In genomic region chr1:197919523-197920301, GRCh38 we compare ENCODE assay signal across 12 cellular contexts. TPM values are rescaled to one million over a fixed set of nuclear protein-coding genes. Genes with fewer than 3 reads are reported as not detected.
A peak's percentile ranks its signal among the peaks of the same experiment; 100 is the strongest.
DNase-seq lines count a peak whose midpoint lies in the region; ATAC-seq, FAIRE-seq and TF ChIP-seq lines count a peak whose summit lies in the region.
"Had no signal": no experiment of that assay in that cellular context is flagged by ENCODE, and none has a peak within 500 bp of the region (broad histone marks: within the 10 kb centered on the region; RNA-seq: fewer than 3 reads in every experiment).

No MANE protein-coding gene starts in this region.

- no peak for FAIRE-seq in GM12878 (lab: Jason Lieb, UNC)

- H4K20me1 ChIP-seq in GM12878 (ENCODE audit: control insufficient read depth, insufficient read depth) = no peaks in the 10 kb centered on the region; the same call in 1 of the 2 replicates

- H3K27ac ChIP-seq in CD8-positive, alpha-beta T cell (ENCODE audit: low read depth, low read length) = no peak overlapping the region
- H3K27ac ChIP-seq in GM12878 (ENCODE audit: control insufficient read depth, insufficient read depth) = no peak overlapping the region
- H3K27ac ChIP-seq: psoas muscle had no signal

- H3K4me2 ChIP-seq in GM12878 (ENCODE audit: control insufficient read depth, insufficient read depth) = no peak overlapping the region

- H3K9ac ChIP-seq in GM12878 (ENCODE audit: control insufficient read depth, insufficient read depth, low read length) = no peak overlapping the region

- in situ Hi-C loops in HAP-1 (cut with MboI; ENCODE audit: low sequenced_read_pairs) = loop anchor here (5.0 to 10.0 kb wide), 2 partner anchors 297 to 395 kb away; no protein-coding TSS in a partner anchor
- in situ Hi-C loops in GM12878 (cut with MboI) = loop anchor here (5.0 to 25.0 kb wide), 2 partner anchors 397 to 768 kb away; no protein-coding TSS in a partner anchor

- H3K4me1 ChIP-seq in CD8-positive, alpha-beta T cell (ENCODE audit: insufficient read depth, low read length) = peaks cover 53% of the 10 kb centered on the region
- H3K4me1 ChIP-seq in HAP-1 (peaks cover 21% of the 10 kb centered on the region), GM12878 (ENCODE audit: control insufficient read depth, insufficient read depth, low read length) (no peaks in the 10 kb centered on the region)

- H3K27me3 ChIP-seq in CD8-positive, alpha-beta T cell (ENCODE audit: insufficient read depth, low read length) = peaks cover 68% of the 10 kb centered on the region
- no peaks in the 10 kb centered on the region for H3K27me3 ChIP-seq in HAP-1 (ENCODE audit: low read depth)
- H3K27me3 ChIP-seq in GM12878 (replicated peaks in 1 of 2; ENCODE audit: control insufficient read depth in 2 of 2, insufficient read depth in 2 of 2, low read length in 1 of 2) = peaks cover 21 to 33% of the 10 kb centered on the region in 2 experiments

- no peak for TF ChIP-seq EP300 in GM12878 (IDR thresholded peaks at IDR 0.05; ENCODE audit: borderline replicate concordance in 1 of 2, control insufficient read depth in 1 of 2, low read depth in 2 of 2, low read length in 2 of 2)

- 30% methylated on average over 42 of the region's 42 CpGs for WGBS in GM12878 (ENCODE audit: insufficient coverage, insufficient replicate concordance, low lambda C conversion rate, missing lambda C conversion rate)

- no peak overlapping the region for H3K4me3 ChIP-seq in CD8-positive, alpha-beta T cell (ENCODE audit: low read depth, low read length)
- H3K4me3 ChIP-seq in HAP-1 = peak overlapping the region; percentile 57
- H3K4me3 ChIP-seq in GM12878 = no peak overlapping the region
- H3K4me3 ChIP-seq: psoas muscle had no signal

- peaks cover 63% of the 10 kb centered on the region for H3K4me1 Mint-ChIP-seq in CD8-positive, alpha-beta T cell (ENCODE audit: low read depth)
- H3K4me1 Mint-ChIP-seq in nephron progenitor cell = peaks cover 56% of the 10 kb centered on the region

- CTCF ChIA-PET in CD8-positive, alpha-beta T cell (lab: Charles Lee) = interaction anchor here (1.3 kb wide), 1 partner anchor 398 kb away, joined by 3 read pairs; no protein-coding TSS in a partner anchor
- CTCF ChIA-PET in GM12878 (lab: Yijun Ruan, JAX) = interaction anchor here (0.9 to 1.2 kb wide), 2 partner anchors 227 to 400 kb away, joined by 3 read pairs; no protein-coding TSS in a partner anchor

- no peaks in the 10 kb centered on the region for H3K36me3 ChIP-seq in CD8-positive, alpha-beta T cell (ENCODE audit: insufficient read depth, low read length)
- H3K36me3 ChIP-seq in HAP-1 (replicated peaks) (peaks cover 23% of the 10 kb centered on the region), GM12878 (ENCODE audit: control insufficient read depth in 2 of 2, insufficient read depth in 2 of 2, low read length in 1 of 2) (no peaks in the 10 kb centered on the region)

- no peak overlapping the region for H3K27ac Mint-ChIP-seq in CD8-positive, alpha-beta T cell
- H3K27ac Mint-ChIP-seq in nephron progenitor cell = no peak overlapping the region

- peak in 1 of 7 experiments; percentile 51 for DNase-seq in CD8-positive, alpha-beta T cell
- no peak for DNase-seq in HAP-1 (ENCODE audit: low spot score in 2 of 2)
- DNase-seq in GM12878 (ENCODE audit: low read depth, low spot score) = no peak
- DNase-seq in nephron progenitor cell = peak; percentile 33
- DNase-seq in NCI-H524 treated with DMSO at 0.1 percent for 48 hours (lab: John Stamatoyannopoulos, UW) = no peak
- DNase-seq in NCI-H1694 (lab: John Stamatoyannopoulos, UW) = no peak
- DNase-seq: dermis blood vessel endothelial cell, Kasumi-1, psoas muscle, SIG-M5 had no signal

- SMC1A ChIA-PET in GM12878 (lab: Charles Lee; ENCODE audit: uncharacterized antibody, unreplicated experiment) = no interaction called here

- no TSS peak for BruUV-seq in GM12878 (replicated peaks; lab: Mats Ljungman, UMichigan)

- intact Hi-C loops in CD8-positive, alpha-beta T cell (cut with DNase I, micrococcal nuclease) = loop anchor here (2.0 to 10.0 kb wide), 4 partner anchors 15 to 783 kb away; no protein-coding TSS in a partner anchor
- intact Hi-C loops in GM12878 (cut with micrococcal nuclease; ENCODE audit: unreplicated experiment) = loop anchor here (5.0 to 10.0 kb wide), 2 partner anchors 227 to 545 kb away; no protein-coding TSS in a partner anchor

- H2AFZ ChIP-seq in GM12878 (ENCODE audit: control insufficient read depth, low read depth, low read length) = no peak overlapping the region

- POLR2A ChIA-PET in CD8-positive, alpha-beta T cell (lab: Charles Lee) = no interaction called here
- POLR2A ChIA-PET in GM12878 (lab: Charles Lee) = no interaction called here

- no peaks in the 10 kb centered on the region for H3K9me3 Mint-ChIP-seq in CD8-positive, alpha-beta T cell
- H3K9me3 Mint-ChIP-seq in nephron progenitor cell = peaks cover 3% of the 10 kb centered on the region

- no peak for TF ChIP-seq POLR2A in GM12878 (IDR thresholded peaks at IDR 0.05; ENCODE audit: low read depth, low read length)

- RAD21 ChIA-PET in GM12878 (lab: Charles Lee; ENCODE audit: unreplicated experiment) = no interaction called here

- peaks cover 89% of the 10 kb centered on the region for H3K27me3 Mint-ChIP-seq in CD8-positive, alpha-beta T cell (ENCODE audit: low read depth)
- H3K27me3 Mint-ChIP-seq in nephron progenitor cell (ENCODE audit: low read depth, poor library complexity) = peaks cover 100% of the 10 kb centered on the region

- H3K36me3 Mint-ChIP-seq in CD8-positive, alpha-beta T cell = no peaks in the 10 kb centered on the region
- H3K36me3 Mint-ChIP-seq in nephron progenitor cell (ENCODE audit: low read depth) = no peaks in the 10 kb centered on the region

- peak overlapping the region; percentile 72 for H3K4me3 Mint-ChIP-seq in CD8-positive, alpha-beta T cell
- H3K4me3 Mint-ChIP-seq in nephron progenitor cell = peak overlapping the region; percentile 33

- TF ChIP-seq CTCF in CD8-positive, alpha-beta T cell (IDR thresholded peaks at IDR 0.05) = no peak
- no peak for TF ChIP-seq CTCF in GM12878 (IDR thresholded peaks at IDR 0.05 in 2 of 3, conservative IDR thresholded peaks at IDR 0.05 in 1 of 3; ENCODE audit: control insufficient read depth in 2 of 3, extremely low read depth in 1 of 3, insufficient read depth in 1 of 3, low read depth in 3 of 3, low read length in 3 of 3)
- TF ChIP-seq CTCF in nephron progenitor cell (IDR thresholded peaks at IDR 0.05) = no peak

- no peaks in the 10 kb centered on the region for H3K79me2 ChIP-seq in GM12878 (ENCODE audit: control insufficient read depth, insufficient read depth, low read length)

- ATAC-seq in CD8-positive, alpha-beta T cell = no peak
- ATAC-seq in GM12878 (peak; percentile 22; the same call in 1 of the 3 replicates), GM18502 (IDR thresholded peaks at IDR 0.05; ENCODE audit: poor library complexity, unreplicated experiment) (no peak), GM18909 (IDR thresholded peaks at IDR 0.05; ENCODE audit: poor library complexity, unreplicated experiment) (no peak)
- ATAC-seq: psoas muscle had no signal

- no peaks in the 10 kb centered on the region for H3K9me3 ChIP-seq in CD8-positive, alpha-beta T cell (ENCODE audit: low read length)
- no peaks in the 10 kb centered on the region for H3K9me3 ChIP-seq in HAP-1
- no peaks in the 10 kb centered on the region; the same call in 2 of the 3 replicates for H3K9me3 ChIP-seq in GM12878 (replicated peaks; ENCODE audit: control insufficient read depth, insufficient read depth, low read length)
- H3K9me3 ChIP-seq: psoas muscle had no signal

- TF ChIP-seq RAD21 in GM12878 (IDR thresholded peaks at IDR 0.05; ENCODE audit: insufficient read depth, low read depth, low read length) = no peak

TF ChIP-seq in GM12878, 131 proteins besides CTCF, POLR2A, EP300 and RAD21:
- no peak for TF ChIP-seq BACH1 (IDR thresholded peaks at IDR 0.05; ENCODE audit: borderline replicate concordance)
- no peak for TF ChIP-seq NBN (IDR thresholded peaks at IDR 0.05)
- no peak for TF ChIP-seq EGR1 (IDR thresholded peaks at IDR 0.05; ENCODE audit: borderline replicate concordance in 1 of 2, low read depth in 2 of 2, low read length in 2 of 2)
- no peak for TF ChIP-seq RBBP5 (conservative IDR thresholded peaks at IDR 0.05)
- TF ChIP-seq STAT1 (conservative IDR thresholded peaks at IDR 0.05) = no peak
TF ChIP-seq in GM12878: peak in this region for 0.

RNA-seq across cellular contexts. Expression of gene LHX9, which starts 2.5 kb away (rescaled TPM):
- not detected for total RNA-seq in CD8-positive, alpha-beta T cell
- total RNA-seq in GM12878 (2013; cell fraction: nucleolus; rRNA removed) = not detected in 2 replicates
- total RNA-seq in GM12878 (2014; rRNA removed) (not detected in 2 replicates), GM12878 (2014; rRNA removed; fragmentation: Illumina TruSeq; extraction: Trizol) (not detected in 2 replicates), GM12878 (2021) (not detected in 2 replicates)
- not detected for polyA plus RNA-seq in GM12878 (2011; ENCODE audit: low read depth)
- polyA plus RNA-seq in GM12878 (2011; rRNA removed) (not detected in 2 replicates), GM12878 (2014; fragmentation: Illumina TruSeq; extraction: Trizol) (not detected in 2 replicates), GM12878 (2014; fragmentation: Nextera tagmentation; extraction: Ambion mirVana) (not detected), GM12878 (2014; rRNA removed) (not detected in 2 replicates), GM12878 (2016; fragmentation: Nextera tagmentation; extraction: Ambion mirVana) (not detected)
- polyA plus RNA-seq in GM12878 (2011; cell fraction: cytosol; rRNA removed) = not detected in 2 replicates
- not detected in 2 replicates for polyA plus RNA-seq in GM12878 (2011; cell fraction: nucleus; rRNA removed)
- not detected in 2 replicates for polyA plus RNA-seq in GM12878 (2012)
- polyA minus RNA-seq in GM12878 (2011; rRNA and poly(A)+ RNA removed) = not detected in 2 replicates
- polyA minus RNA-seq in GM12878 (2011; cell fraction: cytosol; rRNA and poly(A)+ RNA removed) = not detected in 2 replicates
- not detected in 2 replicates for polyA minus RNA-seq in GM12878 (2011; cell fraction: nucleus; rRNA and poly(A)+ RNA removed)
- total RNA-seq: dermis blood vessel endothelial cell had no signal

RNA-seq across cellular contexts. Expression of gene C1orf53, which starts 17.3 kb away (rescaled TPM):
- total RNA-seq in CD8-positive, alpha-beta T cell = not detected
- not detected in 2 replicates for total RNA-seq in GM12878 (2013; cell fraction: nucleolus; rRNA removed)
- 1.1 and 1.5 TPM in 2 replicates for total RNA-seq in GM12878 (2014; rRNA removed)
- total RNA-seq in GM12878 (2014; rRNA removed; fragmentation: Illumina TruSeq; extraction: Trizol) = 0.31 and 0.92 TPM in 2 replicates
- 0.77 and 0.85 TPM in 2 replicates for total RNA-seq in GM12878 (2021)
- 1.0 TPM for polyA plus RNA-seq in GM12878 (2011; ENCODE audit: low read depth)
- 0.39 and 0.56 TPM in 2 replicates for polyA plus RNA-seq in GM12878 (2011; rRNA removed)
- 0.27 and 0.61 TPM in 2 replicates for polyA plus RNA-seq in GM12878 (2011; cell fraction: cytosol; rRNA removed)
- polyA plus RNA-seq in GM12878 (2011; cell fraction: nucleus; rRNA removed) = 0.34 TPM in 1 of 2 replicates, not detected in the other
- polyA plus RNA-seq in GM12878 (2012) = 0.43 and 0.56 TPM in 2 replicates
- polyA plus RNA-seq in GM12878 (2014; fragmentation: Illumina TruSeq; extraction: Trizol) = 0.66 TPM in 1 of 2 replicates, not detected in the other
- under 1 TPM; 0.39 to 0.42 TPM for polyA plus RNA-seq in GM12878 (2014; fragmentation: Nextera tagmentation; extraction: Ambion mirVana)
- polyA plus RNA-seq in GM12878 (2014; rRNA removed) = 0.49 and 0.51 TPM in 2 replicates
- polyA plus RNA-seq in GM12878 (2016; fragmentation: Nextera tagmentation; extraction: Ambion mirVana) = 1 to 10 TPM; 4.2 to 5.4 TPM
- not detected in 2 replicates for polyA minus RNA-seq in GM12878 (2011; rRNA and poly(A)+ RNA removed)
- not detected in 2 replicates for polyA minus RNA-seq in GM12878 (2011; cell fraction: cytosol; rRNA and poly(A)+ RNA removed)
- polyA minus RNA-seq in GM12878 (2011; cell fraction: nucleus; rRNA and poly(A)+ RNA removed) = not detected in 2 replicates
